In genomic region chr22:21839765-21840140, GRCh38 we compare ENCODE assay signal across 1 cellular context.
TF ChIP-seq lines count a peak whose summit lies in the region.

No MANE protein-coding gene starts in this region.

TF ChIP-seq in K562, 482 proteins besides CTCF, POLR2A, EP300 and RAD21 (continued from another document):
- TF ChIP-seq, protein P1, sequence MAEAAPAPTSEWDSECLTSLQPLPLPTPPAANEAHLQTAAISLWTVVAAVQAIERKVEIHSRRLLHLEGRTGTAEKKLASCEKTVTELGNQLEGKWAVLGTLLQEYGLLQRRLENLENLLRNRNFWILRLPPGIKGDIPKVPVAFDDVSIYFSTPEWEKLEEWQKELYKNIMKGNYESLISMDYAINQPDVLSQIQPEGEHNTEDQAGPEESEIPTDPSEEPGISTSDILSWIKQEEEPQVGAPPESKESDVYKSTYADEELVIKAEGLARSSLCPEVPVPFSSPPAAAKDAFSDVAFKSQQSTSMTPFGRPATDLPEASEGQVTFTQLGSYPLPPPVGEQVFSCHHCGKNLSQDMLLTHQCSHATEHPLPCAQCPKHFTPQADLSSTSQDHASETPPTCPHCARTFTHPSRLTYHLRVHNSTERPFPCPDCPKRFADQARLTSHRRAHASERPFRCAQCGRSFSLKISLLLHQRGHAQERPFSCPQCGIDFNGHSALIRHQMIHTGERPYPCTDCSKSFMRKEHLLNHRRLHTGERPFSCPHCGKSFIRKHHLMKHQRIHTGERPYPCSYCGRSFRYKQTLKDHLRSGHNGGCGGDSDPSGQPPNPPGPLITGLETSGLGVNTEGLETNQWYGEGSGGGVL (CRISPR knock-in tag; IDR thresholded peaks at IDR 0.05), result peak; percentile 7; the same call in 1 of the 2 replicates
- no peak for TF ChIP-seq ZNF24 (IDR thresholded peaks at IDR 0.05)
- TF ChIP-seq DNMT1 (IDR thresholded peaks at IDR 0.05), result no peak
- no peak for TF ChIP-seq PHB2 (IDR thresholded peaks at IDR 0.05; ENCODE audit: low read depth)
- TF ChIP-seq MTF1 (CRISPR knock-in tag; IDR thresholded peaks at IDR 0.05; ENCODE audit: borderline replicate concordance), result no peak
